In genomic region chr10:13299437-13300287, GRCh38 we compare ENCODE assay signal across 1 cellular context.
A peak's percentile ranks its signal among the peaks of the same experiment; 100 is the strongest.
TF ChIP-seq lines count a peak whose summit lies in the region.

TSS of gene PHYH (minus strand) at chr10:13300064. CDS start at chr10:13300042, 22 bp downstream.

TF ChIP-seq in HEK293, 187 proteins besides CTCF, POLR2A, EP300 and RAD21 (continued from another document):
- no peak; the same call in 1 of the 2 replicates for TF ChIP-seq KLF7 (tag by site-specific recombination; IDR thresholded peaks at IDR 0.05; ENCODE audit: borderline replicate concordance)
- no peak for TF ChIP-seq ZBTB7A (tag by site-specific recombination; IDR thresholded peaks at IDR 0.05; ENCODE audit: low read depth)
- TF ChIP-seq ZNF324 (tag by site-specific recombination; IDR thresholded peaks at IDR 0.05) = peak; percentile 23; the same call in 1 of the 2 replicates
- peak; percentile 51; the same call in 1 of the 2 replicates for TF ChIP-seq ZSCAN23 (tag by site-specific recombination; IDR thresholded peaks at IDR 0.05)
- TF ChIP-seq ZNF302 (tag by site-specific recombination; IDR thresholded peaks at IDR 0.05; ENCODE audit: low read depth) = no peak
- no peak for TF ChIP-seq ZNF391 (tag by site-specific recombination; IDR thresholded peaks at IDR 0.05; ENCODE audit: borderline replicate concordance, low read depth)
- peak; percentile 16; the same call in 1 of the 2 replicates for TF ChIP-seq ZNF2 (tag by site-specific recombination; IDR thresholded peaks at IDR 0.05)
- TF ChIP-seq, protein P1, sequence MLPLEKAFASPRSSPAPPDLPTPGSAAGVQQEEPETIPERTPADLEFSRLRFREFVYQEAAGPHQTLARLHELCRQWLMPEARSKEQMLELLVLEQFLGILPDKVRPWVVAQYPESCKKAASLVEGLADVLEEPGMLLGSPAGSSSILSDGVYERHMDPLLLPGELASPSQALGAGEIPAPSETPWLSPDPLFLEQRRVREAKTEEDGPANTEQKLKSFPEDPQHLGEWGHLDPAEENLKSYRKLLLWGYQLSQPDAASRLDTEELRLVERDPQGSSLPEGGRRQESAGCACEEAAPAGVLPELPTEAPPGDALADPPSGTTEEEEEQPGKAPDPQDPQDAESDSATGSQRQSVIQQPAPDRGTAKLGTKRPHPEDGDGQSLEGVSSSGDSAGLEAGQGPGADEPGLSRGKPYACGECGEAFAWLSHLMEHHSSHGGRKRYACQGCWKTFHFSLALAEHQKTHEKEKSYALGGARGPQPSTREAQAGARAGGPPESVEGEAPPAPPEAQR (tag by site-specific recombination; IDR thresholded peaks at IDR 0.05) = no peak
- TF ChIP-seq ZNF292 (tag by site-specific recombination; IDR thresholded peaks at IDR 0.05; ENCODE audit: borderline replicate concordance, low read depth) = no peak
- no peak; the same call in 1 of the 2 replicates for TF ChIP-seq ZNF585B (tag by site-specific recombination; IDR thresholded peaks at IDR 0.05)
- no peak for TF ChIP-seq ZNF791 (tag by site-specific recombination; IDR thresholded peaks at IDR 0.05)
- no peak for TF ChIP-seq FEZF1 (tag by site-specific recombination; IDR thresholded peaks at IDR 0.05)
- TF ChIP-seq ZFHX2 (tag by site-specific recombination; conservative IDR thresholded peaks at IDR 0.05) = peak; percentile 56
- TF ChIP-seq ZNF645 (tag by site-specific recombination; IDR thresholded peaks at IDR 0.05) = no peak
- TF ChIP-seq ZBTB1 (tag by site-specific recombination; IDR thresholded peaks at IDR 0.05) = no peak
- TF ChIP-seq ZNF785 (tag by site-specific recombination; IDR thresholded peaks at IDR 0.05) = no peak; the same call in 1 of the 2 replicates
- no peak for TF ChIP-seq ZNF146 (tag by site-specific recombination; IDR thresholded peaks at IDR 0.05)
- TF ChIP-seq SP3 (tag by site-specific recombination; IDR thresholded peaks at IDR 0.05) = peak; percentile 74
- TF ChIP-seq ZNF830 (tag by site-specific recombination; IDR thresholded peaks at IDR 0.05; ENCODE audit: low read depth) = no peak
- TF ChIP-seq SP7 (tag by site-specific recombination; IDR thresholded peaks at IDR 0.05) = 0 out of 2 replicates have a peak, but pooled peaks have one; percentile 53
- no peak for TF ChIP-seq YY2 (tag by site-specific recombination; IDR thresholded peaks at IDR 0.05)
- no peak for TF ChIP-seq ZNF654 (tag by site-specific recombination; IDR thresholded peaks at IDR 0.05; ENCODE audit: low read depth)
- no peak for TF ChIP-seq ZBTB17 (tag by site-specific recombination; IDR thresholded peaks at IDR 0.05)
- TF ChIP-seq, protein P2, sequence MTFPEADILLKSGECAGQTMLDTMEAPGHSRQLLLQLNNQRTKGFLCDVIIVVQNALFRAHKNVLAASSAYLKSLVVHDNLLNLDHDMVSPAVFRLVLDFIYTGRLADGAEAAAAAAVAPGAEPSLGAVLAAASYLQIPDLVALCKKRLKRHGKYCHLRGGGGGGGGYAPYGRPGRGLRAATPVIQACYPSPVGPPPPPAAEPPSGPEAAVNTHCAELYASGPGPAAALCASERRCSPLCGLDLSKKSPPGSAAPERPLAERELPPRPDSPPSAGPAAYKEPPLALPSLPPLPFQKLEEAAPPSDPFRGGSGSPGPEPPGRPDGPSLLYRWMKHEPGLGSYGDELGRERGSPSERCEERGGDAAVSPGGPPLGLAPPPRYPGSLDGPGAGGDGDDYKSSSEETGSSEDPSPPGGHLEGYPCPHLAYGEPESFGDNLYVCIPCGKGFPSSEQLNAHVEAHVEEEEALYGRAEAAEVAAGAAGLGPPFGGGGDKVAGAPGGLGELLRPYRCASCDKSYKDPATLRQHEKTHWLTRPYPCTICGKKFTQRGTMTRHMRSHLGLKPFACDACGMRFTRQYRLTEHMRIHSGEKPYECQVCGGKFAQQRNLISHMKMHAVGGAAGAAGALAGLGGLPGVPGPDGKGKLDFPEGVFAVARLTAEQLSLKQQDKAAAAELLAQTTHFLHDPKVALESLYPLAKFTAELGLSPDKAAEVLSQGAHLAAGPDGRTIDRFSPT (tag by site-specific recombination; IDR thresholded peaks at IDR 0.05) = peak; percentile 83
- no peak for TF ChIP-seq ZNF624 (tag by site-specific recombination; IDR thresholded peaks at IDR 0.05)
- TF ChIP-seq ZNF600 (tag by site-specific recombination; IDR thresholded peaks at IDR 0.05) = no peak; the same call in 1 of the 2 replicates
- TF ChIP-seq PATZ1 (tag by site-specific recombination; IDR thresholded peaks at IDR 0.05) = peak; percentile 84
- no peak for TF ChIP-seq ZNF169 (tag by site-specific recombination; IDR thresholded peaks at IDR 0.05)
- no peak for TF ChIP-seq ZNF610 (tag by site-specific recombination; IDR thresholded peaks at IDR 0.05; ENCODE audit: borderline replicate concordance)
- TF ChIP-seq KLF1 (tag by site-specific recombination; IDR thresholded peaks at IDR 0.05) = peak; percentile 79
- TF ChIP-seq ZNF394 (tag by site-specific recombination; IDR thresholded peaks at IDR 0.05; ENCODE audit: borderline replicate concordance) = no peak
- 0 out of 2 replicates have a peak, but pooled peaks have one; percentile 43 for TF ChIP-seq ZNF677 (tag by site-specific recombination; IDR thresholded peaks at IDR 0.05)
- no peak for TF ChIP-seq ZNF211 (tag by site-specific recombination; IDR thresholded peaks at IDR 0.05; ENCODE audit: low read depth)
- peak; percentile 99 for TF ChIP-seq ZBTB8A (tag by site-specific recombination; IDR thresholded peaks at IDR 0.05)
- no peak for TF ChIP-seq ZNF37A (tag by site-specific recombination; IDR thresholded peaks at IDR 0.05)
- TF ChIP-seq WT1 (tag by site-specific recombination; IDR thresholded peaks at IDR 0.05) = no peak
- TF ChIP-seq ZFP3 (tag by site-specific recombination; IDR thresholded peaks at IDR 0.05; ENCODE audit: low read depth) = no peak
- no peak for TF ChIP-seq ZNF521 (tag by site-specific recombination; IDR thresholded peaks at IDR 0.05)
- TF ChIP-seq PRDM2 (tag by site-specific recombination; IDR thresholded peaks at IDR 0.05; ENCODE audit: borderline replicate concordance) = no peak
- TF ChIP-seq GLIS2 (tag by site-specific recombination; IDR thresholded peaks at IDR 0.05) = peak; percentile 63
- TF ChIP-seq ZNF488 (tag by site-specific recombination; IDR thresholded peaks at IDR 0.05) = no peak
- peak; percentile 44; the same call in 1 of the 2 replicates for TF ChIP-seq PBX3 (CRISPR knock-in tag; IDR thresholded peaks at IDR 0.05)
- no peak for TF ChIP-seq KLF17 (tag by site-specific recombination; IDR thresholded peaks at IDR 0.05)
- TF ChIP-seq ZNF629 (tag by site-specific recombination; IDR thresholded peaks at IDR 0.05) = peak; percentile 57; the same call in 1 of the 2 replicates
- TF ChIP-seq ZNF423 (tag by site-specific recombination; IDR thresholded peaks at IDR 0.05) = no peak
- TF ChIP-seq, protein P3, sequence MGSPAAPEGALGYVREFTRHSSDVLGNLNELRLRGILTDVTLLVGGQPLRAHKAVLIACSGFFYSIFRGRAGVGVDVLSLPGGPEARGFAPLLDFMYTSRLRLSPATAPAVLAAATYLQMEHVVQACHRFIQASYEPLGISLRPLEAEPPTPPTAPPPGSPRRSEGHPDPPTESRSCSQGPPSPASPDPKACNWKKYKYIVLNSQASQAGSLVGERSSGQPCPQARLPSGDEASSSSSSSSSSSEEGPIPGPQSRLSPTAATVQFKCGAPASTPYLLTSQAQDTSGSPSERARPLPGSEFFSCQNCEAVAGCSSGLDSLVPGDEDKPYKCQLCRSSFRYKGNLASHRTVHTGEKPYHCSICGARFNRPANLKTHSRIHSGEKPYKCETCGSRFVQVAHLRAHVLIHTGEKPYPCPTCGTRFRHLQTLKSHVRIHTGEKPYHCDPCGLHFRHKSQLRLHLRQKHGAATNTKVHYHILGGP (tag by site-specific recombination; IDR thresholded peaks at IDR 0.05) = no peak
- no peak for TF ChIP-seq ZNF16 (tag by site-specific recombination; IDR thresholded peaks at IDR 0.05; ENCODE audit: low read depth)
- TF ChIP-seq ZNF501 (tag by site-specific recombination; IDR thresholded peaks at IDR 0.05) = 0 out of 2 replicates have a peak, but pooled peaks have one; percentile 12
- no peak; the same call in 1 of the 2 replicates for TF ChIP-seq BCL11B (tag by site-specific recombination; IDR thresholded peaks at IDR 0.05; ENCODE audit: low read depth)
- TF ChIP-seq KLF10 (tag by site-specific recombination; IDR thresholded peaks at IDR 0.05) = peak; percentile 47; the same call in 1 of the 2 replicates
